ENCODE assay signal across 8 cellular contexts in genomic region chr6:159693128-159693893, GRCh38. TPM values are rescaled to one million over a fixed set of nuclear protein-coding genes. Genes with fewer than 3 reads are reported as not detected.
DNase-seq lines count a peak whose midpoint lies in the region; ATAC-seq, FAIRE-seq and TF ChIP-seq lines count a peak whose summit lies in the region.

TSS of gene SOD2 (minus strand) at chr6:159693241. CDS start at chr6:159693167, 74 bp downstream.

- peak within 1 kb of the TSS; percentile 63 to 84 (median 82) for H3K4me3 ChIP-seq in keratinocyte (ENCODE audit: control insufficient read depth in 2 of 3, extremely low read depth in 1 of 3, insufficient read depth in 2 of 3, low read depth in 1 of 3, low read length in 3 of 3)

- H3K9me3 ChIP-seq in keratinocyte (ENCODE audit: control insufficient read depth, low read depth, low read length): no peaks in the 10 kb centered on the region

- in situ Hi-C loops in GM18951 (cut with MboI; ENCODE audit: low sequenced_read_pairs, unreplicated experiment): no loop called here

- peaks cover 30% of the 10 kb centered on the region for H3K36me3 Mint-ChIP-seq in central memory CD8-positive, alpha-beta T cell (ENCODE audit: insufficient read depth)

- H3K27ac Mint-ChIP-seq in central memory CD8-positive, alpha-beta T cell (ENCODE audit: low read depth): peak within 1 kb of the TSS; percentile 92

- H3K4me1 ChIP-seq in keratinocyte (ENCODE audit: control insufficient read depth, extremely low read depth, insufficient read depth, low read length): peaks cover 27% of the 10 kb centered on the region

- peaks cover 41% of the 10 kb centered on the region for H3K4me1 Mint-ChIP-seq in central memory CD8-positive, alpha-beta T cell

- peak within 1 kb of the TSS; percentile 92 for H2AFZ ChIP-seq in keratinocyte (ENCODE audit: control insufficient read depth, low read length)

- peak within 1 kb of the TSS; percentile 85 for H3K27ac ChIP-seq in keratinocyte (ENCODE audit: control insufficient read depth, insufficient read depth, low read length)

- ATAC-seq in HG03159 (IDR thresholded peaks at IDR 0.05; ENCODE audit: unreplicated experiment): peak; percentile 77
- ATAC-seq in activated CD4-positive, CD25-positive, alpha-beta regulatory T cell treated with anti-CD3 and anti-CD28 coated beads, Interleukin-2, amount 50 U/mL, for 24 hours: peak; percentile 79 to 82
- peak; percentile 73 for ATAC-seq in central memory CD8-positive, alpha-beta T cell (replicated peaks; ENCODE audit: extremely low read depth, poor library complexity, severe bottlenecking)

- H3K4me3 Mint-ChIP-seq in central memory CD8-positive, alpha-beta T cell: peak within 1 kb of the TSS; percentile 90

- TF ChIP-seq POLR2A in GM18951 (IDR thresholded peaks at IDR 0.05; ENCODE audit: extremely low read depth, insufficient read depth, insufficient read length): peak; percentile 93

- H3K9ac ChIP-seq in keratinocyte (ENCODE audit: control insufficient read depth, extremely low read depth, insufficient read depth, low read length): peak within 1 kb of the TSS; percentile 77

- no peaks in the 10 kb centered on the region for H3K27me3 ChIP-seq in keratinocyte (ENCODE audit: control insufficient read depth, extremely low read depth, insufficient read depth, low read length)

- peaks cover 20% of the 10 kb centered on the region for H3K79me2 ChIP-seq in keratinocyte (ENCODE audit: control insufficient read depth, insufficient read depth, low read length)

- no peaks in the 10 kb centered on the region for H4K20me1 ChIP-seq in keratinocyte (ENCODE audit: control insufficient read depth, extremely low read depth, insufficient read depth, low read length)

- no peaks in the 10 kb centered on the region for H3K9me1 ChIP-seq in keratinocyte (ENCODE audit: control insufficient read depth, extremely low read depth, insufficient read depth, low read length)

- peaks cover 1 to 5% of the 10 kb centered on the region in 2 experiments for H3K36me3 ChIP-seq in keratinocyte (ENCODE audit: control insufficient read depth in 2 of 2, extremely low read depth in 1 of 2, insufficient read depth in 2 of 2, low read length in 2 of 2)

- TF ChIP-seq CTCF in AG09319 (IDR thresholded peaks at IDR 0.05; ENCODE audit: low read depth, low read length) (no peak), keratinocyte (optimal IDR thresholded peaks at IDR 0.05 in 1 of 3, IDR thresholded peaks at IDR 0.05 in 1 of 3, conservative IDR thresholded peaks at IDR 0.05 in 1 of 3; ENCODE audit: extremely low read depth in 1 of 3, insufficient read depth in 2 of 3, low read length in 3 of 3) (no peak)

- H3K9me3 Mint-ChIP-seq in central memory CD8-positive, alpha-beta T cell: no peaks in the 10 kb centered on the region

- dilution Hi-C loops in keratinocyte (cut with MboI; ENCODE audit: extremely low pct_ligation_motif_present, low sequenced_read_pairs): no loop called here

- FAIRE-seq in keratinocyte (lab: Jason Lieb, UNC): no peak

- no peaks in the 10 kb centered on the region for H3K27me3 Mint-ChIP-seq in central memory CD8-positive, alpha-beta T cell

- DNase-seq in AG09319 (ENCODE audit: extremely low read depth, low read depth) (peak; percentile 55), NCI-H345 (lab: John Stamatoyannopoulos, UW) (peak; percentile 88), keratinocyte (ENCODE audit: low read depth, low spot score) (no peak)
- peak; percentile 75 to 77 for DNase-seq in central memory CD8-positive, alpha-beta T cell (ENCODE audit: low spot score in 2 of 2)
- peak; percentile 74 for DNase-seq in stimulated activated CD4-positive, alpha-beta T cell treated with anti-CD3 and anti-CD28 coated beads, Interleukin-15, amount 100 ng/mL, for 1 hour (ENCODE audit: low read depth in 1 of 2, low spot score in 1 of 2)

- H3K4me2 ChIP-seq in keratinocyte (ENCODE audit: control insufficient read depth, extremely low read depth, insufficient read depth, low read depth, low read length): peak within 1 kb of the TSS; percentile 94

RNA-seq across cellular contexts. Expression of gene SOD2, which starts in this region (rescaled TPM):
- 28.6 to 48.7 TPM (median 41.9 TPM) in 3 replicates for polyA plus RNA-seq in keratinocyte
- 28.8 TPM for polyA plus RNA-seq in keratinocyte (2011; ENCODE audit: low read depth)
- 40.0 and 41.6 TPM in 2 replicates for polyA plus RNA-seq in keratinocyte (2011; cell fraction: cytosol; rRNA removed)
- 28.3 and 32.3 TPM in 2 replicates for polyA plus RNA-seq in keratinocyte (2011; cell fraction: nucleus; rRNA removed)
- 49.0 and 58.5 TPM in 2 replicates for polyA plus RNA-seq in keratinocyte (2012; ENCODE audit: low replicate concordance)
- 67.0 to 69.1 TPM (median 67.7 TPM) in 3 replicates for polyA minus RNA-seq in keratinocyte
- polyA minus RNA-seq in keratinocyte (2011; cell fraction: cytosol; rRNA and poly(A)+ RNA removed): 61.0 TPM
- polyA minus RNA-seq in keratinocyte (2011; cell fraction: nucleus; rRNA and poly(A)+ RNA removed): 15.2 and 31.3 TPM in 2 replicates
